Comparison of ENCODE assay signal across 10 cellular contexts in genomic region chr1:192579319-192579738, GRCh38. TPM values are rescaled to one million over a fixed set of nuclear protein-coding genes. Genes with fewer than 3 reads are reported as not detected.
DNase-seq lines count a peak whose midpoint lies in the region; ATAC-seq lines count a peak whose summit lies in the region.
"Had no signal": no experiment of that assay in that cellular context is flagged by ENCODE, and none has a peak within 500 bp of the region (broad histone marks: within the 10 kb centered on the region; RNA-seq: fewer than 3 reads in every experiment).

No MANE protein-coding gene starts in this region.

- WGBS in mesodermal cell (ENCODE audit: insufficient coverage in 2 of 2), 2 experiments = 58 to 68% methylated on average over 3 of the region's 3 CpGs

- H3K36me3 ChIP-seq in mesodermal cell (ENCODE audit: control insufficient read depth, insufficient read depth, low read length) = no peaks in the 10 kb centered on the region

- H3K4me3 ChIP-seq in mesodermal cell (ENCODE audit: extremely low read depth, insufficient read depth, low read length, poor library complexity, severe bottlenecking) = no peak overlapping the region

- peaks cover 47% of the 10 kb centered on the region for H3K4me1 Mint-ChIP-seq in activated T-helper 2 cell treated with anti-CD3 and anti-CD28 coated beads, Interferon-gamma antibody, Interleukin-2, Interleukin-4, amounts not matched to agents 10 μg/mL and 5 μg/mL and 100 μg/mL, durations not matched to agents 14 hours and 24 hours and 36 hours (ENCODE audit: low read depth)

- peak overlapping the region; percentile 75 for H3K4me3 Mint-ChIP-seq in activated T-helper 2 cell treated with anti-CD3 and anti-CD28 coated beads, Interferon-gamma antibody, Interleukin-2, Interleukin-4, amounts not matched to agents 10 μg/mL and 5 μg/mL and 100 μg/mL, durations not matched to agents 14 hours and 24 hours and 36 hours (ENCODE audit: low read depth)

- DNase-seq in EH (ENCODE audit: low read depth) = peak; percentile 79
- no peak for DNase-seq in activated T-helper 2 cell treated with anti-CD3 and anti-CD28 coated beads, Interferon-gamma antibody, Interleukin-2, Interleukin-4, amounts not matched to agents 10 μg/mL and 5 μg/mL and 100 μg/mL, durations not matched to agents 14 hours and 24 hours and 36 hours (ENCODE audit: low spot score)
- DNase-seq in SKM-1 (lab: John Stamatoyannopoulos, UW; ENCODE audit: unreplicated experiment) = no peak
- DNase-seq in stimulated activated CD4-positive, alpha-beta T cell treated with anti-CD3 and anti-CD28 coated beads, Interleukin-15, amount 100 ng/mL, for 24 hours = no peak
- no peak for DNase-seq in NCI-H748 (lab: John Stamatoyannopoulos, UW; ENCODE audit: unreplicated experiment)

- ATAC-seq in HG02610 (IDR thresholded peaks at IDR 0.05; ENCODE audit: unreplicated experiment) = peak; percentile 44
- ATAC-seq in GM19452 (IDR thresholded peaks at IDR 0.05; ENCODE audit: unreplicated experiment) = no peak

- intact Hi-C loops in activated T-helper 2 cell treated with anti-CD3 and anti-CD28 coated beads, Interferon-gamma antibody, Interleukin-2, Interleukin-4, amounts not matched to agents 10 μg/mL and 5 μg/mL and 100 μg/mL, durations not matched to agents 14 hours and 24 hours and 36 hours (cut with micrococcal nuclease) = no loop called here

- peak overlapping the region; percentile 60 for H3K27ac ChIP-seq in mesodermal cell (ENCODE audit: low read depth, low read length, severe bottlenecking)

- peaks cover 25% of the 10 kb centered on the region for H3K36me3 Mint-ChIP-seq in activated T-helper 2 cell treated with anti-CD3 and anti-CD28 coated beads, Interferon-gamma antibody, Interleukin-2, Interleukin-4, amounts not matched to agents 10 μg/mL and 5 μg/mL and 100 μg/mL, durations not matched to agents 14 hours and 24 hours and 36 hours (ENCODE audit: low read depth)

- no peaks in the 10 kb centered on the region for H3K9me3 Mint-ChIP-seq in activated T-helper 2 cell treated with anti-CD3 and anti-CD28 coated beads, Interferon-gamma antibody, Interleukin-2, Interleukin-4, amounts not matched to agents 10 μg/mL and 5 μg/mL and 100 μg/mL, durations not matched to agents 14 hours and 24 hours and 36 hours

- no peak overlapping the region for H3K27ac Mint-ChIP-seq in activated T-helper 2 cell treated with anti-CD3 and anti-CD28 coated beads, Interferon-gamma antibody, Interleukin-2, Interleukin-4, amounts not matched to agents 10 μg/mL and 5 μg/mL and 100 μg/mL, durations not matched to agents 14 hours and 24 hours and 36 hours

- H3K9me3 ChIP-seq in mesodermal cell (ENCODE audit: control insufficient read depth, low read length) = no peaks in the 10 kb centered on the region

- peaks cover 25% of the 10 kb centered on the region for H3K4me1 ChIP-seq in mesodermal cell (ENCODE audit: control insufficient read depth, insufficient read depth, low read length, poor library complexity, severe bottlenecking)

- peaks cover 6% of the 10 kb centered on the region for H3K27me3 Mint-ChIP-seq in activated T-helper 2 cell treated with anti-CD3 and anti-CD28 coated beads, Interferon-gamma antibody, Interleukin-2, Interleukin-4, amounts not matched to agents 10 μg/mL and 5 μg/mL and 100 μg/mL, durations not matched to agents 14 hours and 24 hours and 36 hours (ENCODE audit: low read depth)

RNA-seq across cellular contexts. Expression of gene RGS1, which starts 3.8 kb away (rescaled TPM):
- total RNA-seq in activated T-helper 2 cell treated with anti-CD3 and anti-CD28 coated beads, Interferon-gamma antibody, Interleukin-2, Interleukin-4, amounts not matched to agents 10 μg/mL and 5 μg/mL and 100 μg/mL, durations not matched to agents 14 hours and 24 hours and 36 hours = 4.2 and 4.3 TPM in 2 replicates
- polyA plus RNA-seq in mesodermal cell (2013, experiment 1 of 2) = 9.3 TPM
- 14.9 TPM for polyA plus RNA-seq in mesodermal cell (2013, experiment 2 of 2)
- total RNA-seq: NCI-H460, pulmonary artery endothelial cell had no signal

RNA-seq across cellular contexts. Expression of gene RGS13, which starts 56.6 kb away (rescaled TPM):
- not detected in 2 replicates for total RNA-seq in activated T-helper 2 cell treated with anti-CD3 and anti-CD28 coated beads, Interferon-gamma antibody, Interleukin-2, Interleukin-4, amounts not matched to agents 10 μg/mL and 5 μg/mL and 100 μg/mL, durations not matched to agents 14 hours and 24 hours and 36 hours
- 5.9 TPM for polyA plus RNA-seq in mesodermal cell (2013, experiment 1 of 2)
- 11.8 TPM for polyA plus RNA-seq in mesodermal cell (2013, experiment 2 of 2)
- total RNA-seq: NCI-H460, pulmonary artery endothelial cell had no signal
